Comparison of ENCODE assay signal across 8 cellular contexts in genomic region chr10:92972066-92972870, GRCh38.
A peak's percentile ranks its signal among the peaks of the same experiment; 100 is the strongest.
DNase-seq lines count a peak whose midpoint lies in the region; ATAC-seq, FAIRE-seq and TF ChIP-seq lines count a peak whose summit lies in the region.

No MANE protein-coding gene starts in this region.

- peak; percentile 80 for FAIRE-seq in astrocyte (lab: Jason Lieb, UNC)
- FAIRE-seq in HepG2 (lab: Jason Lieb, UNC): no peak

- H3K36me3 ChIP-seq in IMR-90 (ENCODE audit: control insufficient read depth, insufficient read depth, low read length): no peaks in the 10 kb centered on the region
- no peaks in the 10 kb centered on the region for H3K36me3 ChIP-seq in astrocyte (ENCODE audit: insufficient read depth, low read length)
- H3K36me3 ChIP-seq in HepG2 (replicated peaks in 1 of 2; ENCODE audit: control insufficient read depth in 1 of 2, insufficient read depth in 2 of 2, low read length in 2 of 2): no peaks in the 10 kb centered on the region

- H3K27ac Mint-ChIP-seq in astrocyte (ENCODE audit: unreplicated experiment): no peak overlapping the region
- H3K27ac Mint-ChIP-seq in natural killer cell treated with Interleukin-12 subunit alpha and Interleukin-12 subunit beta and Interleukin-15 and Interleukin-18, amount 100 ng/mL, for 72 hours: no peak overlapping the region

- H3K27me3 Mint-ChIP-seq in astrocyte (ENCODE audit: low read depth, unreplicated experiment): no peaks in the 10 kb centered on the region
- H3K27me3 Mint-ChIP-seq in natural killer cell treated with Interleukin-12 subunit alpha and Interleukin-12 subunit beta and Interleukin-15 and Interleukin-18, amount 100 ng/mL, for 72 hours: no peaks in the 10 kb centered on the region

- peak overlapping the region; percentile 41; the same call in 1 of the 2 replicates for H2BK20ac ChIP-seq in IMR-90 (ENCODE audit: low read depth, low read length)

- H3K4me1 ChIP-seq in IMR-90 (ENCODE audit: control insufficient read depth, insufficient read depth, low read length): peaks cover 15% of the 10 kb centered on the region
- H3K4me1 ChIP-seq in astrocyte (ENCODE audit: insufficient read depth, low read length): peaks cover 14% of the 10 kb centered on the region
- H3K4me1 ChIP-seq in HepG2 (ENCODE audit: insufficient read depth, low read length): peaks cover 11% of the 10 kb centered on the region

- WGBS in IMR-90 (ENCODE audit: extremely low coverage in 2 of 2, insufficient read length in 1 of 2), 2 experiments: 40% methylated on average over 1 of the region's 3 CpGs; no CpG with 5 or more reads in 1 of the 2 experiments
- WGBS in HepG2 (ENCODE audit: low lambda C conversion rate): 38% methylated on average over 3 of the region's 3 CpGs

- TF ChIP-seq CTCF in IMR-90 (conservative IDR thresholded peaks at IDR 0.05; ENCODE audit: low read depth, low read length) (no peak), astrocyte (IDR thresholded peaks at IDR 0.05; ENCODE audit: insufficient read depth, low read depth, low read length) (no peak), HepG2 (CRISPR knock-in tag; IDR thresholded peaks at IDR 0.05) (no peak)

- peaks cover 0 to 7% of the 10 kb centered on the region in 2 experiments; a peak in 1 of 4 replicates for H3K79me1 ChIP-seq in IMR-90 (ENCODE audit: low read depth in 1 of 2, low read length in 2 of 2)

- TF ChIP-seq EP300 in HepG2 (IDR thresholded peaks at IDR 0.05; ENCODE audit: low read depth in 2 of 2, low read length in 2 of 2) (peak in 1 of 2 experiments; percentile 24; a peak in 1 of 4 replicates), HepG2 (CRISPR knock-in tag; IDR thresholded peaks at IDR 0.05; ENCODE audit: borderline replicate concordance) (no peak; the same call in 1 of the 2 replicates)

- BruUV-seq in IMR-90 (replicated peaks; lab: Mats Ljungman, UMichigan) (no TSS peak), HepG2 (replicated peaks; lab: Mats Ljungman, UMichigan) (no TSS peak)

- POLR2A ChIA-PET in IMR-90 (lab: Charles Lee; ENCODE audit: unreplicated experiment) (interaction anchor here (0.6 kb wide), 1 partner anchor 374 kb away, joined by 3 read pairs; no protein-coding TSS in a partner anchor), HepG2 (lab: Yijun Ruan, JAX) (no interaction called here)

- H3K4me3 Mint-ChIP-seq in astrocyte (ENCODE audit: unreplicated experiment): no peak overlapping the region
- no peak overlapping the region for H3K4me3 Mint-ChIP-seq in natural killer cell treated with Interleukin-12 subunit alpha and Interleukin-12 subunit beta and Interleukin-15 and Interleukin-18, amount 100 ng/mL, for 72 hours

- H4K8ac ChIP-seq in IMR-90 (ENCODE audit: low read depth in 2 of 2, low read length in 2 of 2): peak overlapping the region in 1 of 2 experiments; percentile 54; a peak in 2 of 4 replicates

- no peak overlapping the region for H3K56ac ChIP-seq in IMR-90 (ENCODE audit: extremely low read depth, insufficient read depth, low read length)

- peak overlapping the region; percentile 41; the same call in 1 of the 2 replicates for H2AK5ac ChIP-seq in IMR-90 (ENCODE audit: low read depth, low read length)

- dilution Hi-C loops in IMR-90 (cut with HindIII; ENCODE audit: low sequenced_read_pairs, unreplicated experiment): no loop called here

- peak overlapping the region; percentile 22; the same call in 1 of the 3 replicates for H2BK15ac ChIP-seq in IMR-90 (ENCODE audit: low read depth, low read length)

- H3K9ac ChIP-seq in IMR-90 (ENCODE audit: low read depth, low read length) (no peak overlapping the region), astrocyte (ENCODE audit: low read length) (no peak overlapping the region), HepG2 (ENCODE audit: insufficient read depth, low read depth, low read length) (no peak overlapping the region)

- in situ Hi-C loops in IMR-90 (cut with MboI; ENCODE audit: low sequenced_read_pairs): no loop called here
- in situ Hi-C loops in HepG2 (cut with HindIII; ENCODE audit: extremely low pct_ligation_motif_present, low pct_unique_long_range_greater_than_20kb): no loop called here

- peak overlapping the region; percentile 36 for H2BK120ac ChIP-seq in IMR-90 (ENCODE audit: low read depth, low read length)

- H2AFZ ChIP-seq in IMR-90 (replicated peaks; ENCODE audit: low read length, poor library complexity) (peak overlapping the region; percentile 53), astrocyte (ENCODE audit: low read depth, low read length) (peak overlapping the region; percentile 64), HepG2 (ENCODE audit: low read length) (no peak overlapping the region)

- H3K27ac ChIP-seq in IMR-90 (ENCODE audit: insufficient read depth, low read length): peak overlapping the region; percentile 16
- peak overlapping the region; percentile 31 for H3K27ac ChIP-seq in astrocyte (ENCODE audit: low read depth, low read length)
- H3K27ac ChIP-seq in HepG2 (ENCODE audit: extremely low read length, insufficient read depth, low read length): peak overlapping the region; percentile 31

- H3K27me3 ChIP-seq in IMR-90 (ENCODE audit: control insufficient read depth, insufficient read depth, low read length): no peaks in the 10 kb centered on the region
- H3K27me3 ChIP-seq in astrocyte (ENCODE audit: insufficient read depth, low read length): no peaks in the 10 kb centered on the region
- H3K27me3 ChIP-seq in HepG2 (ENCODE audit: control insufficient read depth in 1 of 2, insufficient read depth in 2 of 2, low read length in 2 of 2): no peaks in the 10 kb centered on the region

- peaks cover 3% of the 10 kb centered on the region; the same call in 1 of the 2 replicates for H3K9me1 ChIP-seq in IMR-90 (ENCODE audit: insufficient read depth, low read length)

- H2BK5ac ChIP-seq in IMR-90 (ENCODE audit: low read depth, low read length, poor library complexity, severe bottlenecking): peak overlapping the region; percentile 34

- CTCF ChIA-PET in IMR-90 (lab: Yijun Ruan, JAX) (no interaction called here), HepG2 (lab: Yijun Ruan, JAX; ENCODE audit: low intra/inter-chr PET ratio, low total read pairs) (no interaction called here)

- DNase-seq in AG20443 (ENCODE audit: low spot score) (peak; percentile 74), IMR-90 (peak; percentile 90), astrocyte (ENCODE audit: low read depth) (peak; percentile 84), HepG2 (ENCODE audit: low spot score) (peak; percentile 80), NCI-H187 treated with DMSO at 0.1 percent for 48 hours (lab: John Stamatoyannopoulos, UW) (no peak), mesenteric fat pad (ENCODE audit: low spot score) (no peak)
- DNase-seq in natural killer cell treated with Interleukin-12 subunit alpha and Interleukin-12 subunit beta and Interleukin-15 and Interleukin-18, amount 100 ng/mL, for 72 hours (ENCODE audit: low spot score): no peak

- peak overlapping the region; percentile 57 for H3K4ac ChIP-seq in IMR-90 (ENCODE audit: low read depth, low read length)

- peak overlapping the region; percentile 33; the same call in 1 of the 2 replicates for H3K14ac ChIP-seq in IMR-90 (replicated peaks; ENCODE audit: low read depth, low read length)

- no peaks in the 10 kb centered on the region for H3K9me3 Mint-ChIP-seq in astrocyte (ENCODE audit: unreplicated experiment)
- H3K9me3 Mint-ChIP-seq in natural killer cell treated with Interleukin-12 subunit alpha and Interleukin-12 subunit beta and Interleukin-15 and Interleukin-18, amount 100 ng/mL, for 72 hours: no peaks in the 10 kb centered on the region

- no peak for TF ChIP-seq POLR2A in IMR-90 (IDR thresholded peaks at IDR 0.05; ENCODE audit: low read depth, low read length)
- no peak for TF ChIP-seq POLR2A in HepG2 (IDR thresholded peaks at IDR 0.05; ENCODE audit: insufficient read depth in 1 of 2, low read depth in 2 of 2, low read length in 2 of 2)

- peaks cover 13% of the 10 kb centered on the region for H3K4me1 Mint-ChIP-seq in astrocyte (ENCODE audit: low read depth, unreplicated experiment)
- peaks cover 6 to 9% of the 10 kb centered on the region in 2 donors for H3K4me1 Mint-ChIP-seq in natural killer cell treated with Interleukin-12 subunit alpha and Interleukin-12 subunit beta and Interleukin-15 and Interleukin-18, amount 100 ng/mL, for 72 hours (ENCODE audit: low read depth in 2 of 2)

- H3K4me2 ChIP-seq in IMR-90 (ENCODE audit: low read depth, low read length) (peak overlapping the region; percentile 53), astrocyte (ENCODE audit: low read length) (peak overlapping the region; percentile 74), HepG2 (ENCODE audit: low read depth, low read length) (no peak overlapping the region)

- no peak overlapping the region; the same call in 1 of the 2 replicates for H3K23ac ChIP-seq in IMR-90 (ENCODE audit: low read depth, low read length)

- H3K4me3 ChIP-seq in IMR-90 (ENCODE audit: insufficient read depth, low read depth, low read length) (no peak overlapping the region), astrocyte (ENCODE audit: insufficient read depth, low read depth, low read length) (no peak overlapping the region), HepG2 (replicated peaks in 1 of 3; ENCODE audit: insufficient read depth in 1 of 3, low read depth in 2 of 3, low read length in 3 of 3) (no peak overlapping the region)

- TF ChIP-seq RAD21 in IMR-90 (IDR thresholded peaks at IDR 0.05; ENCODE audit: low read length): no peak
- TF ChIP-seq RAD21 in HepG2 (CRISPR knock-in tag; IDR thresholded peaks at IDR 0.05): no peak

- H3K18ac ChIP-seq in IMR-90 (ENCODE audit: low read depth, low read length): peak overlapping the region; percentile 36; the same call in 1 of the 2 replicates

- H3K9me3 ChIP-seq in IMR-90 (ENCODE audit: control insufficient read depth, insufficient read depth, low read length) (no peaks in the 10 kb centered on the region), astrocyte (ENCODE audit: insufficient read depth, low read depth, low read length) (no peaks in the 10 kb centered on the region), HepG2 (ENCODE audit: low read length) (no peaks in the 10 kb centered on the region)

- intact Hi-C loops in IMR-90 (cut with micrococcal nuclease): no loop called here
- intact Hi-C loops in HepG2 (cut with micrococcal nuclease; ENCODE audit: unreplicated experiment): no loop called here

- peak overlapping the region; percentile 27 for H4K5ac ChIP-seq in IMR-90 (ENCODE audit: low read depth, low read length)

- ATAC-seq in IMR-90 (ENCODE audit: low read depth) (peak; percentile 91), HepG2 (peak; percentile 83), HG03432 (IDR thresholded peaks at IDR 0.05; ENCODE audit: unreplicated experiment) (no peak)
- no peak for ATAC-seq in natural killer cell treated with Interleukin-12 subunit alpha and Interleukin-12 subunit beta and Interleukin-15 and Interleukin-18, amount 100 ng/mL, for 72 hours

- H3K36me3 Mint-ChIP-seq in astrocyte (ENCODE audit: low read depth, unreplicated experiment): peaks cover 1% of the 10 kb centered on the region
- no peaks in the 10 kb centered on the region for H3K36me3 Mint-ChIP-seq in natural killer cell treated with Interleukin-12 subunit alpha and Interleukin-12 subunit beta and Interleukin-15 and Interleukin-18, amount 100 ng/mL, for 72 hours

- peak overlapping the region; percentile 22; the same call in 1 of the 2 replicates for H4K91ac ChIP-seq in IMR-90 (ENCODE audit: insufficient read depth, low read depth, low read length)

- H3K79me2 ChIP-seq in astrocyte (ENCODE audit: insufficient read depth, low read length) (no peaks in the 10 kb centered on the region), HepG2 (ENCODE audit: insufficient read depth, low read length) (no peaks in the 10 kb centered on the region)

- H4K20me1 ChIP-seq in IMR-90 (ENCODE audit: insufficient read depth, low read length) (no peaks in the 10 kb centered on the region), astrocyte (ENCODE audit: insufficient read depth, low read length) (no peaks in the 10 kb centered on the region), HepG2 (ENCODE audit: insufficient read depth, low read length) (no peaks in the 10 kb centered on the region)

- no peak overlapping the region for H2AK9ac ChIP-seq in IMR-90 (replicated peaks; ENCODE audit: low read depth, low read length, poor library complexity)

Comparison
In these comparisons a context has a peak if more than half of its experiments do, and no peak if none do; other contexts are left out.
1. DNase-seq: peak in AG20443 (single experiment), IMR-90 (single experiment), astrocyte (single experiment) and HepG2 (single experiment); none in NCI-H187 treated with DMSO at 0.1 percent for 48 hours (single experiment), natural killer cell treated with Interleukin-12 subunit alpha and Interleukin-12 subunit beta and Interleukin-15 and Interleukin-18, amount 100 ng/mL, for 72 hours (single experiment) and mesenteric fat pad (single experiment).
2. ATAC-seq: peak in IMR-90 (single experiment) and HepG2 (single experiment); none in natural killer cell treated with Interleukin-12 subunit alpha and Interleukin-12 subunit beta and Interleukin-15 and Interleukin-18, amount 100 ng/mL, for 72 hours (0 of 2) and HG03432 (single experiment).
3. Peak in every context shown above with its lines, with median percentiles within 50 percentile points of each other: H3K27ac ChIP-seq.